8 cellular contexts compared by ENCODE assay signal in the genomic region with DNA sequence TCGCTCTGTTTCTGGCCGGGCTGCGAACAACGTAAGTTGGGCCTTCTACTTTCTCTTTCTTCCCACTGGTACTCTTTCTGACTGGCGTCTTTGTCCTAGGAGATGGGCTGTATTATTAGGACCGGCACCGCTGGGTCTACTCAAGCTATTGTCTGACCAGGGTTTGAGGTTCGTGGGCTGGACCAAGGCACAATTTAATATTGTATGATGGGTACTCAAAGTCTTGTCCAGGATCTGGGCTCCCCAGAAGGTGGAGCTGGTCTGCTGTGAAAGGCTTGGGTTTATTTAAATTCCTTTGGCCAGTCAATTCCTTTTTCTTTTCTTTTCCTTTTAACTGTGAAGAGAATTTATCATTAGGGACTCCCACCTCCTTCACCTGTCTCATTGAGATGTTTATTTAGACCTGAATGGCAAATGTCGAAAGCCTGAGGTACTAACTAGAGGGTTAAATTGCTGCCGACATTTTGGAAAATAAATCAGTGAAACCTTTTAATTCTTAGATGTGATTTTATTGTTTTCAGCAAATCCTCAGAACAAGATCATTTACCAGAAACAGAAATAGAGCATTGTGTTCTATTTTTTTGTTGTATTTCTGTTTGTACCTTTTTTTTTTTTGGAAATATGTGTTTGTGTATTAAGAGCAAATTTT. TPM values are rescaled to one million over a fixed set of nuclear protein-coding genes. Genes with fewer than 3 reads are reported as not detected.
DNase-seq lines count a peak whose midpoint lies in the region; ATAC-seq, FAIRE-seq and TF ChIP-seq lines count a peak whose summit lies in the region.

No MANE protein-coding gene starts in this region.

- ATAC-seq in HG03108 (IDR thresholded peaks at IDR 0.05; ENCODE audit: unreplicated experiment) (peak; percentile 19), upper lobe of right lung (peak; percentile 34)

- peak; percentile 46 for TF ChIP-seq CTCF in upper lobe of right lung (IDR thresholded peaks at IDR 0.05)

- H3K4me3 ChIP-seq in GM08714 (ENCODE audit: low read length) (peak overlapping the region; percentile 82), ectodermal cell (ENCODE audit: insufficient read depth, low read depth, low read length) (peak overlapping the region; percentile 61), upper lobe of right lung (peak overlapping the region; percentile 67)

- H3K4me1 ChIP-seq in ectodermal cell (ENCODE audit: control insufficient read depth, insufficient read depth, low read length) (peaks cover 11% of the 10 kb centered on the region), upper lobe of right lung (peaks cover 5% of the 10 kb centered on the region)

- peak; percentile 55 for FAIRE-seq in A204.1 (lab: Jason Lieb, UNC)

- H3K27me3 ChIP-seq in ectodermal cell (ENCODE audit: control insufficient read depth, insufficient read depth, low read length, poor library complexity, severe bottlenecking) (no peaks in the 10 kb centered on the region), upper lobe of right lung (no peaks in the 10 kb centered on the region)

- intact Hi-C loops in upper lobe of right lung (cut with DNase I), result no loop called here

- H3K27ac ChIP-seq in ectodermal cell (ENCODE audit: insufficient read depth, low read depth, low read length, poor library complexity, severe bottlenecking), result peak overlapping the region; percentile 56
- H3K27ac ChIP-seq in upper lobe of right lung, result peak overlapping the region; percentile 72

- no peaks in the 10 kb centered on the region for H3K9me3 ChIP-seq in ectodermal cell (ENCODE audit: control insufficient read depth, low read length)
- no peaks in the 10 kb centered on the region for H3K9me3 ChIP-seq in upper lobe of right lung

- 12 to 14% methylated on average over 10 of the region's 10 CpGs for WGBS in ectodermal cell, 2 experiments

- DNase-seq in RPMI7951 (ENCODE audit: low read depth) (peak; percentile 70), medulla oblongata (ENCODE audit: extremely low spot score) (peak; percentile 74), upper lobe of right lung (no peak)
- DNase-seq in activated CD4-positive, alpha-beta T cell treated with anti-CD3 and anti-CD28 coated beads for 1 hour, result no peak

- H3K36me3 ChIP-seq in ectodermal cell (ENCODE audit: control insufficient read depth, insufficient read depth, low read length) (no peaks in the 10 kb centered on the region), upper lobe of right lung (peaks cover 7% of the 10 kb centered on the region)

RNA-seq across cellular contexts. Expression of a gene that starts 0.4 kb away (rescaled TPM):
- 12.5 and 14.5 TPM in 2 replicates for total RNA-seq in RPMI7951 (2014; rRNA removed; shearing (Covaris generic))
- polyA plus RNA-seq in ectodermal cell (2013, experiment 1 of 4), result 33.1 TPM
- 40.0 TPM for polyA plus RNA-seq in ectodermal cell (2013, experiment 2 of 4)
- 27.1 TPM for polyA plus RNA-seq in ectodermal cell (2013, experiment 3 of 4)
- 35.4 TPM for polyA plus RNA-seq in ectodermal cell (2013, experiment 4 of 4)
- 4.3 TPM for total RNA-seq in upper lobe of right lung

RNA-seq across cellular contexts. Expression of a gene that starts 0.8 kb away (rescaled TPM):
- total RNA-seq in RPMI7951 (2014; rRNA removed; shearing (Covaris generic)), result 8.4 and 9.0 TPM in 2 replicates
- polyA plus RNA-seq in ectodermal cell (2013, experiment 1 of 4), result 7.1 TPM
- polyA plus RNA-seq in ectodermal cell (2013, experiment 2 of 4), result 7.0 TPM
- polyA plus RNA-seq in ectodermal cell (2013, experiment 3 of 4), result 6.6 TPM
- 6.5 TPM for polyA plus RNA-seq in ectodermal cell (2013, experiment 4 of 4)
- total RNA-seq in upper lobe of right lung, result 1.5 TPM

RNA-seq across cellular contexts. Expression of a gene that starts 39.1 kb away (rescaled TPM):
- total RNA-seq in RPMI7951 (2014; rRNA removed; shearing (Covaris generic)), result 64.3 and 72.7 TPM in 2 replicates
- 17.0 TPM for polyA plus RNA-seq in ectodermal cell (2013, experiment 1 of 4)
- 14.7 TPM for polyA plus RNA-seq in ectodermal cell (2013, experiment 2 of 4)
- polyA plus RNA-seq in ectodermal cell (2013, experiment 3 of 4), result 11.9 TPM
- polyA plus RNA-seq in ectodermal cell (2013, experiment 4 of 4), result 11.9 TPM
- total RNA-seq in upper lobe of right lung, result 6.2 TPM

Comparison
In these comparisons a context has a peak if more than half of its experiments do, and no peak if none do; other contexts are left out.
1. DNase-seq: peak in RPMI7951 (single experiment) and medulla oblongata (single experiment); none in upper lobe of right lung (single experiment) and activated CD4-positive, alpha-beta T cell treated with anti-CD3 and anti-CD28 coated beads for 1 hour (single experiment).
2. Peak in every context shown above with its lines, with median percentiles within 50 percentile points of each other: H3K4me3 ChIP-seq.